Comparison of ENCODE assay signal across 11 cellular contexts in the genomic region with DNA sequence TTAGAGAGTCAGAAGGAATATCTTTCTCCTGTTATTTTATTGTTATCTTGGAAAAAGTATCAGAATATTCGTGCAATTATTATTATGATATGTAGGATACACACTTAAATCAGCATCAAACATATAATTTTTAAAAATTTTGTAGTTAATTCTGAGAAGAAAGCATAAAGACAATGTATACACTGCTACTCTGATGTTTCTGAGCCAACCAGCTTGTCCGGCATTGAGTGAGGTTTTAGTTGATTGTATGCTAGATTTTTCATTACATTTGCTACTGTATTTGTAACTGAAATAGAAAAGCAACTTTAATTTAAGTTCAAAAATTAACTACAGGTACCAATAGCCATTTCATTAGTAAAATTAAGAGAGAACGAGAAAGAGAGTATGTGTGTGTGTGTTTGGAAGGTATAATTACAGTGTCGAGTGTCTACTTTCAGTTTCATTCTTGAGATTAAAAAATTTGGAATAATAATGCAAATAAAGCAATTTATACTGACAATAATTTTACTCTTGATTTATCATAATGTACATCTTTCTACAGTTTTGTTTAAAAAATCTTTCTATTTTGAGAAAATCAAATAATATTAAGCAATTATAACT.
DNase-seq lines count a peak whose midpoint lies in the region; ATAC-seq and TF ChIP-seq lines count a peak whose summit lies in the region.
"Had no signal": no experiment of that assay in that cellular context is flagged by ENCODE, and none has a peak within 500 bp of the region (broad histone marks: within the 10 kb centered on the region; RNA-seq: fewer than 3 reads in every experiment).

No MANE protein-coding gene starts in this region.

- H3K4me3 ChIP-seq in SK-N-SH (ENCODE audit: low read depth in 2 of 2, low read length in 1 of 2), result peak overlapping the region; percentile 31 to 53; a peak in 3 of 4 replicates
- peak overlapping the region; percentile 24 for H3K4me3 ChIP-seq in fibroblast of villous mesenchyme (ENCODE audit: low read depth, low read length)
- no peak overlapping the region for H3K4me3 ChIP-seq in ovary

- no peaks in the 10 kb centered on the region; the same call in 1 of the 2 replicates for H3K9me2 ChIP-seq in SK-N-SH

- no peak for TF ChIP-seq CTCF in SK-N-SH (IDR thresholded peaks at IDR 0.05)
- no peak for TF ChIP-seq CTCF in fibroblast of villous mesenchyme (IDR thresholded peaks at IDR 0.05; ENCODE audit: insufficient read depth, low read depth, low read length)
- TF ChIP-seq CTCF in ovary (IDR thresholded peaks at IDR 0.05), result no peak

- intact Hi-C loops in ovary (cut with DNase I), result no loop called here

- ATAC-seq in stimulated activated naive CD8-positive, alpha-beta T cell treated with anti-CD3 and anti-CD28 coated beads, Interleukin-15, Interleukin-2, amounts not matched to agents 100 U/mL and 50 U/mL, for 24 hours, result no peak
- ATAC-seq in HG02623 (IDR thresholded peaks at IDR 0.05; ENCODE audit: unreplicated experiment), result no peak
- no peak for ATAC-seq in activated T-helper 17 cell treated with anti-CD3 and anti-CD28 coated beads, Interleukin-2, amount 50 U/mL, for 72 hours (replicated peaks)

- no peaks in the 10 kb centered on the region for H3K27me3 ChIP-seq in SK-N-SH (ENCODE audit: insufficient read depth)
- H3K27me3 ChIP-seq in ovary, result no peaks in the 10 kb centered on the region

- H4K20me1 ChIP-seq in SK-N-SH (ENCODE audit: insufficient read depth), result no peaks in the 10 kb centered on the region

- H3K27me3 Mint-ChIP-seq in stimulated activated naive CD8-positive, alpha-beta T cell treated with anti-CD3 and anti-CD28 coated beads, Interleukin-15, Interleukin-2, amounts not matched to agents 100 ng/mL and 50 ng/mL, for 24 hours, result no peaks in the 10 kb centered on the region
- no peaks in the 10 kb centered on the region for H3K27me3 Mint-ChIP-seq in activated T-helper 17 cell treated with anti-CD3 and anti-CD28 coated beads, Interleukin-2, amount 50 U/mL, for 72 hours

- TF ChIP-seq EP300 in SK-N-SH (IDR thresholded peaks at IDR 0.05; ENCODE audit: borderline replicate concordance in 1 of 2, low read depth in 1 of 2, low read length in 1 of 2) (no peak), ovary (IDR thresholded peaks at IDR 0.05) (no peak)

- no peak overlapping the region for H3K27ac ChIP-seq in SK-N-SH (ENCODE audit: low read depth in 2 of 2, low read length in 1 of 2)
- no peak overlapping the region for H3K27ac ChIP-seq in ovary

- H3K4me3 Mint-ChIP-seq in stimulated activated naive CD8-positive, alpha-beta T cell treated with anti-CD3 and anti-CD28 coated beads, Interleukin-15, Interleukin-2, amounts not matched to agents 100 ng/mL and 50 ng/mL, for 24 hours, result peak overlapping the region; percentile 74
- no peak overlapping the region for H3K4me3 Mint-ChIP-seq in activated T-helper 17 cell treated with anti-CD3 and anti-CD28 coated beads, Interleukin-2, amount 50 U/mL, for 72 hours

- TF ChIP-seq POLR2A in ovary (IDR thresholded peaks at IDR 0.05), result no peak

- H2AFZ ChIP-seq in SK-N-SH (ENCODE audit: low read depth), result peak overlapping the region; percentile 75

- no peaks in the 10 kb centered on the region for H3K79me2 ChIP-seq in SK-N-SH (ENCODE audit: insufficient read depth)

- no peaks in the 10 kb centered on the region for H3K36me3 Mint-ChIP-seq in stimulated activated naive CD8-positive, alpha-beta T cell treated with anti-CD3 and anti-CD28 coated beads, Interleukin-15, Interleukin-2, amounts not matched to agents 100 ng/mL and 50 ng/mL, for 24 hours (ENCODE audit: low read depth)
- no peaks in the 10 kb centered on the region for H3K36me3 Mint-ChIP-seq in activated T-helper 17 cell treated with anti-CD3 and anti-CD28 coated beads, Interleukin-2, amount 50 U/mL, for 72 hours (ENCODE audit: low read depth)

- H3K9me3 ChIP-seq in SK-N-SH, result peaks cover 5% of the 10 kb centered on the region; the same call in 1 of the 2 replicates
- H3K9me3 ChIP-seq in ovary, result no peaks in the 10 kb centered on the region

- H3K4me1 ChIP-seq in SK-N-SH (ENCODE audit: control insufficient read depth in 1 of 2, insufficient read depth in 2 of 2, low read depth in 1 of 2, low read length in 1 of 2) (no peaks in the 10 kb centered on the region), ovary (ENCODE audit: insufficient read depth) (no peaks in the 10 kb centered on the region)

- 7% methylated on average over 4 of the region's 4 CpGs for WGBS in SK-N-SH (ENCODE audit: low lambda C conversion rate)
- WGBS in ovary, 3 donors, result 4 to 10% (median 5%) methylated on average over 4 of the region's 4 CpGs

- CTCF ChIA-PET in SK-N-SH (lab: Yijun Ruan, JAX), result no interaction called here

- H3K4me2 ChIP-seq in SK-N-SH, result peak overlapping the region; percentile 71

- H3K9me3 Mint-ChIP-seq in stimulated activated naive CD8-positive, alpha-beta T cell treated with anti-CD3 and anti-CD28 coated beads, Interleukin-15, Interleukin-2, amounts not matched to agents 100 ng/mL and 50 ng/mL, for 24 hours, result no peaks in the 10 kb centered on the region
- H3K9me3 Mint-ChIP-seq in activated T-helper 17 cell treated with anti-CD3 and anti-CD28 coated beads, Interleukin-2, amount 50 U/mL, for 72 hours, result no peaks in the 10 kb centered on the region

- no peak for TF ChIP-seq RAD21 in SK-N-SH (IDR thresholded peaks at IDR 0.05; ENCODE audit: low read length)

- POLR2A ChIA-PET in SK-N-SH (lab: Yijun Ruan, JAX), result no interaction called here

- H3K27ac Mint-ChIP-seq in stimulated activated naive CD8-positive, alpha-beta T cell treated with anti-CD3 and anti-CD28 coated beads, Interleukin-15, Interleukin-2, amounts not matched to agents 100 ng/mL and 50 ng/mL, for 24 hours, result no peak overlapping the region
- no peak overlapping the region for H3K27ac Mint-ChIP-seq in activated T-helper 17 cell treated with anti-CD3 and anti-CD28 coated beads, Interleukin-2, amount 50 U/mL, for 72 hours

- no peak overlapping the region for H3K9ac ChIP-seq in SK-N-SH

- no peaks in the 10 kb centered on the region for H3K36me3 ChIP-seq in SK-N-SH (replicated peaks in 1 of 2; ENCODE audit: control insufficient read depth in 1 of 2, insufficient read depth in 2 of 2, low read length in 1 of 2)
- no peaks in the 10 kb centered on the region for H3K36me3 ChIP-seq in ovary

- no peaks in the 10 kb centered on the region for H3F3A ChIP-seq in SK-N-SH (replicated peaks; ENCODE audit: insufficient read depth)

- H3K4me1 Mint-ChIP-seq in stimulated activated naive CD8-positive, alpha-beta T cell treated with anti-CD3 and anti-CD28 coated beads, Interleukin-15, Interleukin-2, amounts not matched to agents 100 ng/mL and 50 ng/mL, for 24 hours (ENCODE audit: low read depth), result peaks cover 4% of the 10 kb centered on the region
- no peaks in the 10 kb centered on the region for H3K4me1 Mint-ChIP-seq in activated T-helper 17 cell treated with anti-CD3 and anti-CD28 coated beads, Interleukin-2, amount 50 U/mL, for 72 hours

- DNase-seq in stimulated activated naive CD8-positive, alpha-beta T cell treated with anti-CD3 and anti-CD28 coated beads, Interleukin-15, Interleukin-2, amounts not matched to agents 100 U/mL and 50 U/mL, for 24 hours, result no peak
- no peak for DNase-seq in SK-N-SH
- no peak for DNase-seq in fibroblast of villous mesenchyme (ENCODE audit: low read depth)
- DNase-seq in occipital lobe (lab: John Stamatoyannopoulos, UW), result no peak
- no peak for DNase-seq in ovary
- DNase-seq: activated CD4-positive, alpha-beta T cell treated with anti-CD3 and anti-CD28 coated beads, Interleukin-2, amount 50 U/mL, for 4 hours; GDM1; midbrain had no signal

TF ChIP-seq in SK-N-SH, 30 proteins besides CTCF, POLR2A, EP300 and RAD21:
- TF ChIP-seq, protein P1, sequence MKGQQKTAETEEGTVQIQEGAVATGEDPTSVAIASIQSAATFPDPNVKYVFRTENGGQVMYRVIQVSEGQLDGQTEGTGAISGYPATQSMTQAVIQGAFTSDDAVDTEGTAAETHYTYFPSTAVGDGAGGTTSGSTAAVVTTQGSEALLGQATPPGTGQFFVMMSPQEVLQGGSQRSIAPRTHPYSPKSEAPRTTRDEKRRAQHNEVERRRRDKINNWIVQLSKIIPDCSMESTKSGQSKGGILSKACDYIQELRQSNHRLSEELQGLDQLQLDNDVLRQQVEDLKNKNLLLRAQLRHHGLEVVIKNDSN (IDR thresholded peaks at IDR 0.05; ENCODE audit: borderline replicate concordance, low read depth), result no peak
- TF ChIP-seq FOXJ3 (CRISPR knock-in tag; IDR thresholded peaks at IDR 0.05), result no peak
